18 cellular contexts compared by ENCODE assay signal in genomic region chr1:37862330-37862729, GRCh38. TPM values are rescaled to one million over a fixed set of nuclear protein-coding genes. Genes with fewer than 3 reads are reported as not detected.
DNase-seq lines count a peak whose midpoint lies in the region; ATAC-seq and TF ChIP-seq lines count a peak whose summit lies in the region.
"Had no signal": no experiment of that assay in that cellular context is flagged by ENCODE, and none has a peak within 500 bp of the region (broad histone marks: within the 10 kb centered on the region; RNA-seq: fewer than 3 reads in every experiment).

No MANE protein-coding gene starts in this region.

- no peak for ATAC-seq in natural killer cell
- ATAC-seq: HCT116, left cardiac atrium had no signal

- peak; percentile 26 for DNase-seq in NOMO-1 treated with DMSO at 0.1 percent for 48 hours (lab: John Stamatoyannopoulos, UW; ENCODE audit: unreplicated experiment)
- DNase-seq in NOMO-1 treated with dmso at 0.1 percent for 144 hours (lab: John Stamatoyannopoulos, UW; ENCODE audit: unreplicated experiment): no peak
- DNase-seq in HT1080 (ENCODE audit: low read depth): peak; percentile 44
- DNase-seq in activated T-helper 1 cell treated with anti-CD3 and anti-CD28 coated beads, Interleukin-12 subunit alpha, Interleukin-12 subunit beta, Interleukin-2, Interleukin-4 antibody, amounts not matched to agents 30 ng/mL and 10 ng/mL and 1 ng/mL, durations not matched to agents 14 hours and 24 hours and 36 hours (ENCODE audit: low spot score): no peak
- no peak for DNase-seq in natural killer cell
- no peak for DNase-seq in prostate gland (ENCODE audit: low spot score)
- DNase-seq in A673 (ENCODE audit: low spot score): no peak
- no peak for DNase-seq in BE2C
- DNase-seq: CD8-positive, alpha-beta memory T cell; KBM-7; left cardiac atrium; NCI-H1694; NCI-H524; Peyer's patch; stimulated activated CD4-positive, alpha-beta T cell treated with anti-CD3 and anti-CD28 coated beads, Interleukin-12 subunit alpha, Interleukin-12 subunit beta, amount 100 ng/mL, for 4 hours had no signal

- H3K36me3 Mint-ChIP-seq in activated T-helper 1 cell treated with anti-CD3 and anti-CD28 coated beads, Interleukin-12 subunit alpha, Interleukin-12 subunit beta, Interleukin-2, Interleukin-4 antibody, amounts not matched to agents 30 ng/mL and 10 ng/mL and 1 ng/mL, durations not matched to agents 14 hours and 24 hours and 36 hours (ENCODE audit: low read depth): peaks cover 24% of the 10 kb centered on the region
- H3K36me3 Mint-ChIP-seq in natural killer cell: peaks cover 15% of the 10 kb centered on the region

- H3K36me3 ChIP-seq in prostate gland (peaks cover under 1 to 5% of the 10 kb centered on the region in 2 donors), A673 (ENCODE audit: insufficient read depth, low read length, poor library complexity, severe bottlenecking) (peaks cover 3% of the 10 kb centered on the region), BE2C (peaks cover 2% of the 10 kb centered on the region; the same call in 1 of the 2 replicates)

- H3K27ac Mint-ChIP-seq in activated T-helper 1 cell treated with anti-CD3 and anti-CD28 coated beads, Interleukin-12 subunit alpha, Interleukin-12 subunit beta, Interleukin-2, Interleukin-4 antibody, amounts not matched to agents 30 ng/mL and 10 ng/mL and 1 ng/mL, durations not matched to agents 14 hours and 24 hours and 36 hours: peak overlapping the region; percentile 46
- H3K27ac Mint-ChIP-seq in natural killer cell: no peak overlapping the region

- intact Hi-C loops in activated T-helper 1 cell treated with anti-CD3 and anti-CD28 coated beads, Interleukin-12 subunit alpha, Interleukin-12 subunit beta, Interleukin-2, Interleukin-4 antibody, amounts not matched to agents 30 ng/mL and 10 ng/mL and 1 ng/mL, durations not matched to agents 14 hours and 24 hours and 36 hours (cut with micrococcal nuclease): loop anchor here (10.0 kb wide), 1 partner anchor 152 kb away; the partner anchor contains the start of gene UTP11
- intact Hi-C loops in natural killer cell (cut with micrococcal nuclease): no loop called here
- intact Hi-C loops in prostate gland (cut with DNase I): loop anchor here (5.0 kb wide), 1 partner anchor 170 kb away; the partner anchor contains the start of gene CDCA8
- intact Hi-C loops in A673 (cut with micrococcal nuclease; ENCODE audit: unreplicated experiment): no loop called here

- H3K9me3 ChIP-seq in prostate gland: no peaks in the 10 kb centered on the region
- no peaks in the 10 kb centered on the region for H3K9me3 ChIP-seq in A673 (ENCODE audit: low read depth, low read length, poor library complexity, severe bottlenecking)
- no peaks in the 10 kb centered on the region for H3K9me3 ChIP-seq in BE2C
- H3K9me3 ChIP-seq: esophagus muscularis mucosa, Peyer's patch had no signal

- peaks cover 29% of the 10 kb centered on the region for H3K4me1 Mint-ChIP-seq in activated T-helper 1 cell treated with anti-CD3 and anti-CD28 coated beads, Interleukin-12 subunit alpha, Interleukin-12 subunit beta, Interleukin-2, Interleukin-4 antibody, amounts not matched to agents 30 ng/mL and 10 ng/mL and 1 ng/mL, durations not matched to agents 14 hours and 24 hours and 36 hours (ENCODE audit: low read depth)
- H3K4me1 Mint-ChIP-seq in natural killer cell: peaks cover 22 to 24% of the 10 kb centered on the region in 2 donors

- POLR2A ChIA-PET in A673 (lab: Charles Lee; ENCODE audit: low non-redundant PET): no interaction called here

- CTCF ChIA-PET in A673 (lab: Charles Lee): no interaction called here

- peak overlapping the region; percentile 46 for H3K4me3 Mint-ChIP-seq in activated T-helper 1 cell treated with anti-CD3 and anti-CD28 coated beads, Interleukin-12 subunit alpha, Interleukin-12 subunit beta, Interleukin-2, Interleukin-4 antibody, amounts not matched to agents 30 ng/mL and 10 ng/mL and 1 ng/mL, durations not matched to agents 14 hours and 24 hours and 36 hours
- H3K4me3 Mint-ChIP-seq in natural killer cell: peak overlapping the region; percentile 52

- TF ChIP-seq POLR2A in prostate gland (IDR thresholded peaks at IDR 0.05): no peak

- H3K4me1 ChIP-seq in prostate gland (replicated peaks) (peaks cover 10% of the 10 kb centered on the region), A673 (ENCODE audit: insufficient read depth, low read length, poor library complexity, severe bottlenecking) (peaks cover 10% of the 10 kb centered on the region), BE2C (no peaks in the 10 kb centered on the region)

- WGBS in prostate gland: 68% methylated on average over 3 of the region's 3 CpGs

- no TSS peak for BruUV-seq in A673 (replicated peaks; lab: Mats Ljungman, UMichigan)

- H3K27me3 Mint-ChIP-seq in activated T-helper 1 cell treated with anti-CD3 and anti-CD28 coated beads, Interleukin-12 subunit alpha, Interleukin-12 subunit beta, Interleukin-2, Interleukin-4 antibody, amounts not matched to agents 30 ng/mL and 10 ng/mL and 1 ng/mL, durations not matched to agents 14 hours and 24 hours and 36 hours (ENCODE audit: insufficient read depth): no peaks in the 10 kb centered on the region
- no peaks in the 10 kb centered on the region for H3K27me3 Mint-ChIP-seq in natural killer cell (ENCODE audit: low read depth in 2 of 2)
- H3K27me3 Mint-ChIP-seq: CD8-positive, alpha-beta memory T cell had no signal

- H3K4me3 ChIP-seq in prostate gland (no peak overlapping the region), A673 (ENCODE audit: low read depth, low read length, poor library complexity, severe bottlenecking) (no peak overlapping the region), BE2C (ENCODE audit: low read depth, low read length) (no peak overlapping the region)
- H3K4me3 ChIP-seq: esophagus muscularis mucosa, Peyer's patch had no signal

- H3K9me3 Mint-ChIP-seq in activated T-helper 1 cell treated with anti-CD3 and anti-CD28 coated beads, Interleukin-12 subunit alpha, Interleukin-12 subunit beta, Interleukin-2, Interleukin-4 antibody, amounts not matched to agents 30 ng/mL and 10 ng/mL and 1 ng/mL, durations not matched to agents 14 hours and 24 hours and 36 hours: no peaks in the 10 kb centered on the region
- no peaks in the 10 kb centered on the region for H3K9me3 Mint-ChIP-seq in natural killer cell
- H3K9me3 Mint-ChIP-seq: CD8-positive, alpha-beta memory T cell had no signal

- H3K27ac ChIP-seq in prostate gland (no peak overlapping the region), A673 (ENCODE audit: low read depth, low read length, poor library complexity, severe bottlenecking) (no peak overlapping the region)
- H3K27ac ChIP-seq: esophagus muscularis mucosa, parathyroid adenoma, Peyer's patch had no signal

- no peak for TF ChIP-seq CTCF in natural killer cell (IDR thresholded peaks at IDR 0.05)
- no peak for TF ChIP-seq CTCF in prostate gland (IDR thresholded peaks at IDR 0.05)
- no peak for TF ChIP-seq CTCF in A673 (conservative IDR thresholded peaks at IDR 0.05; ENCODE audit: low read depth, low read length)
- TF ChIP-seq CTCF in BE2C (IDR thresholded peaks at IDR 0.05; ENCODE audit: low read depth, low read length): no peak

- H3K27me3 ChIP-seq in prostate gland (replicated peaks; ENCODE audit: insufficient read depth) (no peaks in the 10 kb centered on the region), A673 (replicated peaks; ENCODE audit: insufficient read depth, low read depth, low read length, poor library complexity) (no peaks in the 10 kb centered on the region), BE2C (no peaks in the 10 kb centered on the region)
- H3K27me3 ChIP-seq: esophagus muscularis mucosa, Peyer's patch had no signal

RNA-seq across cellular contexts. Expression of gene MTF1, which starts 2.9 kb away (rescaled TPM):
- total RNA-seq in HT1080 (2014; rRNA removed; shearing (Covaris generic)): 2.4 and 3.1 TPM in 2 replicates
- 4.2 and 5.3 TPM in 2 replicates for polyA plus RNA-seq in HT1080 (2015; cell fraction: cytosol; rRNA removed)
- polyA plus RNA-seq in HT1080 (2015; cell fraction: nucleus; rRNA removed): 6.3 and 6.7 TPM in 2 replicates
- total RNA-seq in activated T-helper 1 cell treated with anti-CD3 and anti-CD28 coated beads, Interleukin-12 subunit alpha, Interleukin-12 subunit beta, Interleukin-2, Interleukin-4 antibody, amounts not matched to agents 30 ng/mL and 10 ng/mL and 1 ng/mL, durations not matched to agents 14 hours and 24 hours and 36 hours: 31.7 and 35.3 TPM in 2 replicates
- total RNA-seq in natural killer cell (10 to 100 TPM; 31.2 to 35.6 (median 32.7) TPM), prostate gland (1 to 10 TPM; 4.5 to 8.8 TPM), A673 (2021) (18.9 and 19.8 TPM in 2 replicates)
- 2.8 TPM for polyA plus RNA-seq in BE2C (2012; ENCODE audit: insufficient read depth, insufficient read length, low read depth)

RNA-seq across cellular contexts. Expression of gene YRDC, which starts 54.3 kb away (rescaled TPM):
- 65.5 and 67.4 TPM in 2 replicates for total RNA-seq in HT1080 (2014; rRNA removed; shearing (Covaris generic))
- polyA plus RNA-seq in HT1080 (2015; cell fraction: cytosol; rRNA removed): 44.1 and 51.0 TPM in 2 replicates
- polyA plus RNA-seq in HT1080 (2015; cell fraction: nucleus; rRNA removed): 25.7 TPM in 2 replicates
- total RNA-seq in activated T-helper 1 cell treated with anti-CD3 and anti-CD28 coated beads, Interleukin-12 subunit alpha, Interleukin-12 subunit beta, Interleukin-2, Interleukin-4 antibody, amounts not matched to agents 30 ng/mL and 10 ng/mL and 1 ng/mL, durations not matched to agents 14 hours and 24 hours and 36 hours: 73.9 and 77.6 TPM in 2 replicates
- 10 to 100 TPM; 19.9 to 26.2 (median 24.4) TPM for total RNA-seq in natural killer cell
- total RNA-seq in prostate gland: 10 to 100 TPM; 23.7 to 33.5 TPM
- total RNA-seq in A673 (2021): 30.4 and 38.5 TPM in 2 replicates
- 75.1 TPM for polyA plus RNA-seq in BE2C (2012; ENCODE audit: insufficient read depth, insufficient read length, low read depth)

RNA-seq across cellular contexts. Expression of gene C1orf122, which starts 54.7 kb away (rescaled TPM):
- 70.7 and 79.1 TPM in 2 replicates for total RNA-seq in HT1080 (2014; rRNA removed; shearing (Covaris generic))
- 35.0 and 48.0 TPM in 2 replicates for polyA plus RNA-seq in HT1080 (2015; cell fraction: cytosol; rRNA removed)
- 18.9 and 23.8 TPM in 2 replicates for polyA plus RNA-seq in HT1080 (2015; cell fraction: nucleus; rRNA removed)
- total RNA-seq in activated T-helper 1 cell treated with anti-CD3 and anti-CD28 coated beads, Interleukin-12 subunit alpha, Interleukin-12 subunit beta, Interleukin-2, Interleukin-4 antibody, amounts not matched to agents 30 ng/mL and 10 ng/mL and 1 ng/mL, durations not matched to agents 14 hours and 24 hours and 36 hours: 30.7 and 33.3 TPM in 2 replicates
- total RNA-seq in natural killer cell: 10 to 100 TPM; 13.9 to 22.9 (median 14.9) TPM
- total RNA-seq in prostate gland: 100 to 1,000 TPM; 141 to 170 TPM
- 31.0 and 33.5 TPM in 2 replicates for total RNA-seq in A673 (2021)
- 101 TPM for polyA plus RNA-seq in BE2C (2012; ENCODE audit: insufficient read depth, insufficient read length, low read depth)

Comparison
In these comparisons a context has a peak if more than half of its experiments do, and no peak if none do; other contexts are left out.
1. DNase-seq: peak in NOMO-1 treated with DMSO at 0.1 percent for 48 hours (single experiment) and HT1080 (single experiment); none in NOMO-1 treated with dmso at 0.1 percent for 144 hours (single experiment), activated T-helper 1 cell treated with anti-CD3 and anti-CD28 coated beads, Interleukin-12 subunit alpha, Interleukin-12 subunit beta, Interleukin-2, Interleukin-4 antibody, amounts not matched to agents 30 ng/mL and 10 ng/mL and 1 ng/mL, durations not matched to agents 14 hours and 24 hours and 36 hours (single experiment), natural killer cell (single experiment), prostate gland (single experiment), A673 (single experiment) and BE2C (single experiment).
2. intact Hi-C loops: an anchor here in activated T-helper 1 cell treated with anti-CD3 and anti-CD28 coated beads, Interleukin-12 subunit alpha, Interleukin-12 subunit beta, Interleukin-2, Interleukin-4 antibody, amounts not matched to agents 30 ng/mL and 10 ng/mL and 1 ng/mL, durations not matched to agents 14 hours and 24 hours and 36 hours (10.0 kb wide) and prostate gland (5.0 kb wide); none called in natural killer cell and A673.